Comparison of ENCODE assay signal across 8 cellular contexts in genomic region chr1:178344513-178345077, GRCh38.
DNase-seq lines count a peak whose midpoint lies in the region; ATAC-seq and TF ChIP-seq lines count a peak whose summit lies in the region.

No MANE protein-coding gene starts in this region.

- POLR2A ChIA-PET in AG04450 (lab: Yijun Ruan, JAX), result no interaction called here

- H3K4me3 ChIP-seq in AG04450 (ENCODE audit: low read depth, low read length) (no peak overlapping the region), ectodermal cell (ENCODE audit: insufficient read depth, low read depth, low read length) (no peak overlapping the region)

- H3K27ac Mint-ChIP-seq in activated T-cell treated with anti-CD3 and anti-CD28 coated beads, Interleukin-2, amount 50 U/mL, for 24 hours, result no peak overlapping the region

- TF ChIP-seq CTCF in AG04450 (IDR thresholded peaks at IDR 0.05; ENCODE audit: low read depth, low read length), result peak; percentile 71

- H3K27me3 ChIP-seq in AG04450 (ENCODE audit: control insufficient read depth, insufficient read depth, low read length) (no peaks in the 10 kb centered on the region), ectodermal cell (ENCODE audit: control insufficient read depth, insufficient read depth, low read length, poor library complexity, severe bottlenecking) (no peaks in the 10 kb centered on the region)

- CTCF ChIA-PET in AG04450 (lab: Charles Lee), result interaction anchor here (0.9 to 4.9 kb wide), 6 partner anchors 9 to 659 kb away, joined by 3 to 21 read pairs (median 3); no protein-coding TSS in a partner anchor

- no peaks in the 10 kb centered on the region for H3K9me3 Mint-ChIP-seq in activated T-cell treated with anti-CD3 and anti-CD28 coated beads, Interleukin-2, amount 50 U/mL, for 24 hours

- H3K9me3 ChIP-seq in AG04450 (ENCODE audit: control insufficient read depth, insufficient read depth, low read length) (no peaks in the 10 kb centered on the region), ectodermal cell (ENCODE audit: control insufficient read depth, low read length) (no peaks in the 10 kb centered on the region)

- no peak overlapping the region for H3K4me3 Mint-ChIP-seq in activated T-cell treated with anti-CD3 and anti-CD28 coated beads, Interleukin-2, amount 50 U/mL, for 24 hours

- H3K4me1 Mint-ChIP-seq in activated T-cell treated with anti-CD3 and anti-CD28 coated beads, Interleukin-2, amount 50 U/mL, for 24 hours (ENCODE audit: low read depth), result no peaks in the 10 kb centered on the region

- no peaks in the 10 kb centered on the region for H3K36me3 Mint-ChIP-seq in activated T-cell treated with anti-CD3 and anti-CD28 coated beads, Interleukin-2, amount 50 U/mL, for 24 hours (ENCODE audit: low read depth)

- peaks cover 35% of the 10 kb centered on the region for H3K4me1 ChIP-seq in ectodermal cell (ENCODE audit: control insufficient read depth, insufficient read depth, low read length)

- no peaks in the 10 kb centered on the region for H3K27me3 Mint-ChIP-seq in activated T-cell treated with anti-CD3 and anti-CD28 coated beads, Interleukin-2, amount 50 U/mL, for 24 hours

- 40 to 48% methylated on average over 3 to 5 of the region's 5 CpGs for WGBS in ectodermal cell, 2 experiments

- H3K36me3 ChIP-seq in ectodermal cell (ENCODE audit: control insufficient read depth, insufficient read depth, low read length), result no peaks in the 10 kb centered on the region

- H3K27ac ChIP-seq in AG04450 (ENCODE audit: low read depth, low read length) (no peak overlapping the region), ectodermal cell (ENCODE audit: insufficient read depth, low read depth, low read length, poor library complexity, severe bottlenecking) (peak overlapping the region; percentile 31)

- DNase-seq in AG04450 (ENCODE audit: low read depth, low spot score) (peak; percentile 55), NCI-H69 (lab: John Stamatoyannopoulos, UW) (peak; percentile 17), medulla oblongata (ENCODE audit: extremely low spot score) (peak; percentile 84), NCI-H446 treated with DMSO at 0.1 percent for 48 hours (lab: John Stamatoyannopoulos, UW) (no peak)
- DNase-seq in activated T-cell treated with anti-CD3 and anti-CD28 coated beads, Interleukin-2, amount 50 U/mL, for 24 hours, result no peak

- peak; percentile 69 for ATAC-seq in GM21723 (IDR thresholded peaks at IDR 0.05; ENCODE audit: unreplicated experiment)
- ATAC-seq in HG03045 (IDR thresholded peaks at IDR 0.05; ENCODE audit: unreplicated experiment), result no peak

Comparison
In these comparisons a context has a peak if more than half of its experiments do, and no peak if none do; other contexts are left out.
1. DNase-seq: peak in AG04450 (single experiment), NCI-H69 (single experiment) and medulla oblongata (single experiment); none in activated T-cell treated with anti-CD3 and anti-CD28 coated beads, Interleukin-2, amount 50 U/mL, for 24 hours (single experiment) and NCI-H446 treated with DMSO at 0.1 percent for 48 hours (single experiment).